Comparison of ENCODE assay signal across 7 cellular contexts in genomic region chr2:196592331-196592911, GRCh38. TPM values are rescaled to one million over a fixed set of nuclear protein-coding genes. Genes with fewer than 3 reads are reported as not detected.
A peak's percentile ranks its signal among the peaks of the same experiment; 100 is the strongest.
DNase-seq lines count a peak whose midpoint lies in the region; ATAC-seq and TF ChIP-seq lines count a peak whose summit lies in the region.

No MANE protein-coding gene starts in this region.

- H3K4me3 Mint-ChIP-seq in H9, result peak overlapping the region; percentile 80 to 95

- H3K23me2 ChIP-seq in H9 (ENCODE audit: insufficient read length, low read depth, low read length, poor library complexity, severe bottlenecking), result no peaks in the 10 kb centered on the region

- peaks cover 2% of the 10 kb centered on the region; the same call in 1 of the 2 replicates for H3K27me3 ChIP-seq in H9 (ENCODE audit: insufficient read depth, low read length)
- H3K27me3 ChIP-seq in hepatocyte, result peaks cover 31% of the 10 kb centered on the region

- H4K5ac ChIP-seq in H9 (ENCODE audit: insufficient read length, low read depth, low read length), result no peak overlapping the region

- no peak overlapping the region for H2BK20ac ChIP-seq in H9 (ENCODE audit: low read depth, low read length, poor library complexity, severe bottlenecking)

- no peak overlapping the region for H4K91ac ChIP-seq in H9 (ENCODE audit: insufficient read length, low read depth, low read length)

- H3T11ph ChIP-seq in H9 (ENCODE audit: low read length), result no peak overlapping the region

- peak overlapping the region; percentile 80 for H3K9ac ChIP-seq in H9 (ENCODE audit: extremely low read depth, insufficient read length, low read length)

- no peak overlapping the region for H4K8ac ChIP-seq in H9 (replicated peaks; ENCODE audit: insufficient read length, low read depth, low read length)

- H3K4me2 ChIP-seq in H9 (ENCODE audit: insufficient read depth, insufficient read length, low read length), result peak overlapping the region; percentile 77
- H3K4me2 ChIP-seq in hepatocyte, result peak overlapping the region; percentile 95

- H2BK120ac ChIP-seq in H9 (ENCODE audit: low read depth, low read length, poor library complexity, severe bottlenecking), result no peak overlapping the region

- no peaks in the 10 kb centered on the region; a peak in 1 of 5 replicates for H3K9me3 Mint-ChIP-seq in H9

- H3K27ac ChIP-seq in H9 (ENCODE audit: insufficient read length, low read depth, low read length), result no peak overlapping the region
- peak overlapping the region; percentile 91 for H3K27ac ChIP-seq in hepatocyte

- no peaks in the 10 kb centered on the region for H3K36me3 Mint-ChIP-seq in H9 (ENCODE audit: insufficient read depth in 1 of 3, low read depth in 3 of 3)

- H2BK15ac ChIP-seq in H9 (ENCODE audit: low read depth, low read length), result no peak overlapping the region

- H3K18ac ChIP-seq in H9 (ENCODE audit: insufficient read length, low read depth, low read length), result peak overlapping the region; percentile 69

- no peaks in the 10 kb centered on the region for H3K36me3 ChIP-seq in hepatocyte (replicated peaks; ENCODE audit: insufficient read depth, low read depth)

- TF ChIP-seq CTCF in H9 (conservative IDR thresholded peaks at IDR 0.05) (peak; percentile 23; the same call in 2 of the 3 replicates), hepatocyte (IDR thresholded peaks at IDR 0.05; ENCODE audit: poor library complexity) (peak; percentile 11), retinal pigment epithelial cell (conservative IDR thresholded peaks at IDR 0.05; ENCODE audit: low read depth, low read length) (peak; percentile 26)

- peak overlapping the region in 2 of 3 experiments; percentile 27 to 97; a peak in 4 of 7 replicates for H3K27ac Mint-ChIP-seq in H9

- H3K23ac ChIP-seq in H9 (ENCODE audit: insufficient read length, low read depth, low read length), result no peak overlapping the region

- no peak overlapping the region for H2AK5ac ChIP-seq in H9 (ENCODE audit: insufficient read length, low read length)

- no peak overlapping the region for H2BK12ac ChIP-seq in H9 (ENCODE audit: insufficient read length, low read depth, low read length)

- H3K4me1 Mint-ChIP-seq in H9, result peaks cover 17 to 20% of the 10 kb centered on the region in 2 experiments

- no peaks in the 10 kb centered on the region; the same call in 1 of the 2 replicates for H3K4me1 ChIP-seq in H9 (ENCODE audit: insufficient read depth, low read length)
- H3K4me1 ChIP-seq in hepatocyte (ENCODE audit: insufficient read depth), result no peaks in the 10 kb centered on the region

- ATAC-seq in HG02840 (IDR thresholded peaks at IDR 0.05; ENCODE audit: low FRiP score, unreplicated experiment), result no peak

- H3K9me3 ChIP-seq in H9 (ENCODE audit: control insufficient read depth, low read depth, low read length) (no peaks in the 10 kb centered on the region), hepatocyte (ENCODE audit: low read depth) (no peaks in the 10 kb centered on the region)

- H3K9me2 ChIP-seq in hepatocyte (replicated peaks; ENCODE audit: insufficient read depth), result no peaks in the 10 kb centered on the region

- peak overlapping the region; percentile 48; the same call in 1 of the 2 replicates for H3K4me3 ChIP-seq in GM08714 (ENCODE audit: low read length)
- H3K4me3 ChIP-seq in hepatocyte, result peak overlapping the region; percentile 90
- H3K4me3 ChIP-seq in retinal pigment epithelial cell (ENCODE audit: low read length), result peak overlapping the region; percentile 56

- no peak overlapping the region for H3K56ac ChIP-seq in H9 (ENCODE audit: insufficient read length, low read depth, low read length)

- H4K20me1 ChIP-seq in H9 (ENCODE audit: control insufficient read depth, insufficient read depth, insufficient read length), result no peaks in the 10 kb centered on the region
- no peaks in the 10 kb centered on the region for H4K20me1 ChIP-seq in hepatocyte (ENCODE audit: insufficient read depth, poor library complexity, severe bottlenecking)

- no peaks in the 10 kb centered on the region for H3K79me1 ChIP-seq in H9 (ENCODE audit: insufficient read depth, low read depth, low read length, poor library complexity, severe bottlenecking)

- DNase-seq in H9 (peak; percentile 67), NCI-H146 treated with DMSO at 0.1 percent for 48 hours (lab: John Stamatoyannopoulos, UW; ENCODE audit: unreplicated experiment) (peak; percentile 41), amniotic stem cell (lab: John Stamatoyannopoulos, UW) (peak; percentile 28), hepatocyte (ENCODE audit: low spot score) (no peak), retinal pigment epithelial cell (ENCODE audit: low read depth) (no peak)

- H2AFZ ChIP-seq in H9 (ENCODE audit: low read length) (peak overlapping the region; percentile 69), hepatocyte (peak overlapping the region; percentile 39)

- H3K79me2 ChIP-seq in H9 (ENCODE audit: insufficient read depth, low read length), result no peaks in the 10 kb centered on the region
- H3K79me2 ChIP-seq in hepatocyte, result peaks cover 2% of the 10 kb centered on the region

- H3K14ac ChIP-seq in H9 (ENCODE audit: insufficient read depth, low read length), result peak overlapping the region; percentile 90

- no CpG with 5 or more reads among the region's 48 CpGs for WGBS in H9 (ENCODE audit: extremely low coverage, insufficient read length, low lambda C conversion rate)
- WGBS in hepatocyte (ENCODE audit: low lambda C conversion rate, missing lambda C conversion rate), result 3% methylated on average over 31 of the region's 48 CpGs

- H2BK5ac ChIP-seq in H9 (ENCODE audit: insufficient read length, low read length), result no peak overlapping the region

- peaks cover 61% of the 10 kb centered on the region for H3K27me3 Mint-ChIP-seq in H9 (ENCODE audit: low read depth)

- H3K4ac ChIP-seq in H9 (ENCODE audit: low read depth, low read length), result no peak overlapping the region

RNA-seq across cellular contexts. Expression of gene HECW2, which starts 0.9 kb away (rescaled TPM):
- total RNA-seq in H9 (2021) (3.9 and 4.2 TPM in 2 replicates), hepatocyte (2.4 and 2.6 TPM in 2 replicates)
- polyA plus RNA-seq in hepatocyte, result 0.33 and 1.6 TPM in 2 replicates

RNA-seq across cellular contexts. Expression of gene CCDC150, which starts 47.1 kb away (rescaled TPM):
- total RNA-seq in H9 (2021) (22.1 and 26.2 TPM in 2 replicates), hepatocyte (5.5 and 6.2 TPM in 2 replicates)
- 5.5 and 6.6 TPM in 2 replicates for polyA plus RNA-seq in hepatocyte

Comparison
In these comparisons a context has a peak if more than half of its experiments do, and no peak if none do; other contexts are left out.
1. DNase-seq: peak in H9 (single experiment), NCI-H146 treated with DMSO at 0.1 percent for 48 hours (single experiment) and amniotic stem cell (single experiment); none in hepatocyte (single experiment) and retinal pigment epithelial cell (single experiment).
2. Peak in every context shown above with its lines, with median percentiles within 50 percentile points of each other: H3K4me3 ChIP-seq and CTCF ChIP-seq.